ENCODE assay signal across 8 cellular contexts in the genomic region with DNA sequence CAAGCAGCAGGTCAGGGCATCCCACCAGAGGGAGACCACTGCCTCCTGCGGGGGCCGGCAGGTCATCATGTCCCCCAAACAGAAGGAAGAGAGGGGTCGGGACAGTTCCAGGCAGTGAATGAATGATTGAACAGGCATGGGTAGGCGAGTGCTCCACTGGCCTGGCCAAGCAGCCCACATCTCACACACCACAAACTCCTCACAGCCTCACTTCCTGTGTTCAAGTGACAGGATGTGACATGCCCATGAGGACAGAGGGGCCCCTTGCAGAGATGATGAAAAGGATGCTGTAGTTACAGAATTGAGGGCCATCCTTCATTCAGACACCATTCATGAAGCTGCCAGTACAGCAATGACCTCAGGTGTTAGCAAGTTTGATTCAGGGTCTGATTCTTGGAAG. TPM values are rescaled to one million over a fixed set of nuclear protein-coding genes. Genes with fewer than 3 reads are reported as not detected.
DNase-seq lines count a peak whose midpoint lies in the region; ATAC-seq and TF ChIP-seq lines count a peak whose summit lies in the region.

No MANE protein-coding gene starts in this region.

- H3K36me3 Mint-ChIP-seq in activated CD4-positive, alpha-beta T cell treated with anti-CD3 and anti-CD28 coated beads for 36 hours (ENCODE audit: low read depth) = no peaks in the 10 kb centered on the region
- no peaks in the 10 kb centered on the region for H3K36me3 Mint-ChIP-seq in activated T-cell treated with anti-CD3 and anti-CD28 coated beads, Interleukin-2, amount 50 U/mL, for 72 hours (ENCODE audit: insufficient read depth in 2 of 2)
- no peaks in the 10 kb centered on the region for H3K36me3 Mint-ChIP-seq in GM23338 (ENCODE audit: low read depth)

- ATAC-seq in activated CD4-positive, alpha-beta T cell treated with anti-CD3 and anti-CD28 coated beads for 36 hours = peak; percentile 87
- peak; percentile 51 for ATAC-seq in HG03520 (IDR thresholded peaks at IDR 0.05; ENCODE audit: unreplicated experiment)
- peak; percentile 83 to 90 for ATAC-seq in activated T-cell treated with anti-CD3 and anti-CD28 coated beads, Interleukin-2, amount 50 U/mL, for 72 hours (replicated peaks in 1 of 2)
- no peak for ATAC-seq in GM23338
- no peak for ATAC-seq in SK-N-SH treated with all-trans-retinoic acid at 6 μM for 48 hours

- peak overlapping the region; percentile 92 for H3K27ac Mint-ChIP-seq in activated CD4-positive, alpha-beta T cell treated with anti-CD3 and anti-CD28 coated beads for 36 hours
- H3K27ac Mint-ChIP-seq in activated T-cell treated with anti-CD3 and anti-CD28 coated beads, Interleukin-2, amount 50 U/mL, for 72 hours = peak overlapping the region; percentile 91
- no peak overlapping the region for H3K27ac Mint-ChIP-seq in GM23338

- H3K4me1 ChIP-seq in GM23338 (ENCODE audit: insufficient read depth) = peaks cover 4% of the 10 kb centered on the region; the same call in 1 of the 2 replicates

- H3K4me3 Mint-ChIP-seq in activated CD4-positive, alpha-beta T cell treated with anti-CD3 and anti-CD28 coated beads for 36 hours = peak overlapping the region; percentile 33
- H3K4me3 Mint-ChIP-seq in activated T-cell treated with anti-CD3 and anti-CD28 coated beads, Interleukin-2, amount 50 U/mL, for 72 hours = peak overlapping the region; percentile 67 to 71
- H3K4me3 Mint-ChIP-seq in GM23338 = no peak overlapping the region

- H3K4me2 ChIP-seq in GM23338 = no peak overlapping the region

- H3K27me3 Mint-ChIP-seq in activated CD4-positive, alpha-beta T cell treated with anti-CD3 and anti-CD28 coated beads for 36 hours = peaks cover 14% of the 10 kb centered on the region
- H3K27me3 Mint-ChIP-seq in activated T-cell treated with anti-CD3 and anti-CD28 coated beads, Interleukin-2, amount 50 U/mL, for 72 hours (ENCODE audit: low read depth) = peaks cover 10% of the 10 kb centered on the region
- peaks cover 26% of the 10 kb centered on the region for H3K27me3 Mint-ChIP-seq in GM23338 (ENCODE audit: insufficient read depth, low read depth, poor library complexity)

- no peak overlapping the region for H3K4me3 ChIP-seq in GM23338

- CTCF ChIA-PET in activated CD4-positive, alpha-beta T cell treated with anti-CD3 and anti-CD28 coated beads for 36 hours (lab: Charles Lee) = no interaction called here

- peaks cover 7% of the 10 kb centered on the region; the same call in 1 of the 2 replicates for H3F3A ChIP-seq in GM23338 (replicated peaks; ENCODE audit: low read depth)

- no peaks in the 10 kb centered on the region for H4K20me1 ChIP-seq in GM23338 (replicated peaks; ENCODE audit: insufficient read depth)

- POLR2A ChIA-PET in activated CD4-positive, alpha-beta T cell treated with anti-CD3 and anti-CD28 coated beads for 36 hours (lab: Charles Lee) = no interaction called here

- peaks cover 38% of the 10 kb centered on the region for H3K4me1 Mint-ChIP-seq in activated CD4-positive, alpha-beta T cell treated with anti-CD3 and anti-CD28 coated beads for 36 hours
- H3K4me1 Mint-ChIP-seq in activated T-cell treated with anti-CD3 and anti-CD28 coated beads, Interleukin-2, amount 50 U/mL, for 72 hours (ENCODE audit: low read depth) = peaks cover 31% of the 10 kb centered on the region
- peaks cover 11% of the 10 kb centered on the region for H3K4me1 Mint-ChIP-seq in GM23338

- H3K9me3 Mint-ChIP-seq in activated CD4-positive, alpha-beta T cell treated with anti-CD3 and anti-CD28 coated beads for 36 hours (ENCODE audit: low read depth) = no peaks in the 10 kb centered on the region
- no peaks in the 10 kb centered on the region for H3K9me3 Mint-ChIP-seq in activated T-cell treated with anti-CD3 and anti-CD28 coated beads, Interleukin-2, amount 50 U/mL, for 72 hours
- H3K9me3 Mint-ChIP-seq in GM23338 = peaks cover 3% of the 10 kb centered on the region; the same call in 1 of the 3 replicates

- no peak overlapping the region for H2AFZ ChIP-seq in GM23338

- no peaks in the 10 kb centered on the region for H3K9me2 ChIP-seq in GM23338 (ENCODE audit: insufficient read depth)

- DNase-seq in activated CD4-positive, alpha-beta T cell treated with anti-CD3 and anti-CD28 coated beads for 36 hours = peak; percentile 78
- DNase-seq in activated CD4-positive, alpha-beta T cell treated with anti-CD3 and anti-CD28 coated beads, Interleukin-2, amount 50 U/mL, for 4 hours = no peak
- DNase-seq in activated T-cell treated with anti-CD3 and anti-CD28 coated beads, Interleukin-2, amount 50 U/mL, for 72 hours = peak; percentile 73
- peak; percentile 24 to 60 for DNase-seq in stimulated activated CD8-positive, alpha-beta memory T cell treated with anti-CD3 and anti-CD28 coated beads, Interleukin-7, amount 100 ng/mL, for 48 hours (ENCODE audit: extremely low read depth in 1 of 2, low read depth in 1 of 2)
- DNase-seq in GOT3 (lab: John Stamatoyannopoulos, UW) (no peak), GM23338 (ENCODE audit: low spot score) (no peak)

- intact Hi-C loops in activated CD4-positive, alpha-beta T cell treated with anti-CD3 and anti-CD28 coated beads for 36 hours (cut with DNase I, micrococcal nuclease) = loop anchor here (1.0 to 2.0 kb wide), 3 partner anchors 55 to 382 kb away; no protein-coding TSS in a partner anchor

- no peaks in the 10 kb centered on the region for H3K36me3 ChIP-seq in GM23338 (ENCODE audit: insufficient read depth)

- TF ChIP-seq CTCF in GM23338 (conservative IDR thresholded peaks at IDR 0.05; ENCODE audit: low read depth in 2 of 2) = no peak

- H3K27me3 ChIP-seq in GM23338 (ENCODE audit: insufficient read depth) = peaks cover 20% of the 10 kb centered on the region

- H3K27ac ChIP-seq in GM23338 (ENCODE audit: low read depth) = no peak overlapping the region

- no peaks in the 10 kb centered on the region for H3K79me2 ChIP-seq in GM23338 (replicated peaks; ENCODE audit: insufficient read depth)

TF ChIP-seq in GM23338, 12 proteins besides CTCF, POLR2A, EP300 and RAD21 (continues in another document):
- TF ChIP-seq ZNF331 (CRISPR knock-in tag; IDR thresholded peaks at IDR 0.05; ENCODE audit: low read depth) (no peak), POLR2AphosphoS5 (IDR thresholded peaks at IDR 0.05; ENCODE audit: low read depth) (no peak), STAT1 (IDR thresholded peaks at IDR 0.05; ENCODE audit: unreplicated experiment) (no peak), ZNF114 (CRISPR knock-in tag; IDR thresholded peaks at IDR 0.05) (no peak), NANOG (IDR thresholded peaks at IDR 0.05; ENCODE audit: borderline replicate concordance) (no peak), EZH2 (IDR thresholded peaks at IDR 0.05; ENCODE audit: low read depth, unreplicated experiment) (no peak)

TF ChIP-seq in SK-N-SH treated with all-trans-retinoic acid at 6 μM for 48 hours, 23 proteins besides CTCF, POLR2A, EP300 and RAD21:
- no peak for TF ChIP-seq ZNF70 (CRISPR knock-in tag; IDR thresholded peaks at IDR 0.05)
- no peak for TF ChIP-seq OSR1 (CRISPR knock-in tag; IDR thresholded peaks at IDR 0.05)
- TF ChIP-seq ZFP3 (CRISPR knock-in tag; IDR thresholded peaks at IDR 0.05) = no peak
TF ChIP-seq in SK-N-SH treated with all-trans-retinoic acid at 6 μM for 48 hours: peak in this region for 0.

RNA-seq across cellular contexts. Expression of gene IQSEC1, which starts 3.7 kb away (rescaled TPM):
- 10 to 100 TPM; 36.8 to 40.4 TPM for total RNA-seq in activated CD4-positive, alpha-beta T cell treated with anti-CD3 and anti-CD28 coated beads for 36 hours
- 10 to 100 TPM; 31.2 to 53.5 TPM for total RNA-seq in activated T-cell treated with anti-CD3 and anti-CD28 coated beads, Interleukin-2, amount 50 U/mL, for 72 hours
- 36.2 and 51.9 TPM in 2 replicates for total RNA-seq in GM23338 (2014; rRNA removed; shearing (Covaris generic))
- polyA plus RNA-seq in GM23338 (2016; fragmentation: Nextera tagmentation; extraction: Ambion mirVana) = 7.7 and 8.0 TPM in 2 replicates

Comparison
In these comparisons a context has a peak if more than half of its experiments do, and no peak if none do; other contexts are left out.
1. DNase-seq: peak in activated CD4-positive, alpha-beta T cell treated with anti-CD3 and anti-CD28 coated beads for 36 hours (single experiment), activated T-cell treated with anti-CD3 and anti-CD28 coated beads, Interleukin-2, amount 50 U/mL, for 72 hours (2 of 2) and stimulated activated CD8-positive, alpha-beta memory T cell treated with anti-CD3 and anti-CD28 coated beads, Interleukin-7, amount 100 ng/mL, for 48 hours (2 of 2); none in activated CD4-positive, alpha-beta T cell treated with anti-CD3 and anti-CD28 coated beads, Interleukin-2, amount 50 U/mL, for 4 hours (0 of 2), GOT3 (single experiment) and GM23338 (single experiment).
2. ATAC-seq: peak in activated CD4-positive, alpha-beta T cell treated with anti-CD3 and anti-CD28 coated beads for 36 hours (single experiment), HG03520 (single experiment) and activated T-cell treated with anti-CD3 and anti-CD28 coated beads, Interleukin-2, amount 50 U/mL, for 72 hours (2 of 2); none in GM23338 (single experiment) and SK-N-SH treated with all-trans-retinoic acid at 6 μM for 48 hours (single experiment).